ENCODE assay signal across 8 cellular contexts in the genomic region with DNA sequence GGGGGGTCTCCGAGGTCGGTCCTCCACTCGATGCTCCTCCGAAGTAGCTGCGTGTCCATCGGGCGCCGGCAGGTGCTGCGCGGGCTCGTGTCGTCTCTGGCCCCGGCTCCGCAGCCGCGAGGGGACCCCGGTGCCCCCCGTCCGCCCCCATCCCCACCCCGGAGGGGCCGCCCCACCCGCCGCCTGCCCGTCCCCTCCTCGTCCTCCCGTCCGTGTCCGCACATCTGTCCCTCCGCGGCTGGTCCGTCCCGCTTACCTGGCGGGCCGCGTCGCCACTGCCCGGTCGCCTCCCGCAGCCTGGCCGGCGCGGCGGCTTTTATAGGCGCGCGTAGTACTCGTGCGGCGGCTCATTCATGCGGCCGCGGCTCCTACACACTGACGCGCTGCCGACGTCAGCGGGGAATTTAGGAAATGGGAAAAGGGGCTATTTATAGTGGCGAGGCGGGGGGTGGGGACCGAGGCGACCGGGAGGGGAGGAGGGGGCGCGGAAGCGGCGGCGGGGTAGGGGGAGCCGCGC. TPM values are rescaled to one million over a fixed set of nuclear protein-coding genes. Genes with fewer than 3 reads are reported as not detected.
DNase-seq lines count a peak whose midpoint lies in the region; ATAC-seq and TF ChIP-seq lines count a peak whose summit lies in the region.

No MANE protein-coding gene starts in this region.

- no peak for DNase-seq in T-helper 1 cell
- no peak for DNase-seq in SK-N-MC (ENCODE audit: low read depth, low spot score)
- DNase-seq in fibroblast of villous mesenchyme (ENCODE audit: low read depth): peak; percentile 73
- peak; percentile 35 for DNase-seq in stimulated activated naive CD8-positive, alpha-beta T cell treated with anti-CD3 and anti-CD28 coated beads, Interleukin-15, Interleukin-2, amounts not matched to agents 100 U/mL and 50 U/mL, for 24 hours
- DNase-seq in SKM-1 (lab: John Stamatoyannopoulos, UW; ENCODE audit: unreplicated experiment): no peak
- no peak for DNase-seq in activated CD8-positive, alpha-beta memory T cell treated with anti-CD3 and anti-CD28 coated beads, Interleukin-2, amount 10 ng/mL, durations not matched to agents 7 days and 5 days

- CTCF ChIA-PET in activated CD8-positive, alpha-beta memory T cell treated with anti-CD3 and anti-CD28 coated beads, Interleukin-2, amount 10 ng/mL, durations not matched to agents 7 days and 5 days (lab: Charles Lee): interaction anchor here (0.9 to 1.9 kb wide), 9 partner anchors 9 to 331 kb away, joined by 3 to 16 read pairs (median 4); no protein-coding TSS in a partner anchor

- H3K4me1 Mint-ChIP-seq in T-helper 1 cell treated with Interleukin-12 subunit alpha and Interleukin-12 subunit beta and Interleukin-4 antibody, amounts not matched to agents 30 μg/mL and 1 μg/mL, for 36 hours (ENCODE audit: low read depth): peaks cover 26% of the 10 kb centered on the region
- H3K4me1 Mint-ChIP-seq in activated CD8-positive, alpha-beta memory T cell treated with anti-CD3 and anti-CD28 coated beads, Interleukin-2, amount 10 ng/mL, durations not matched to agents 7 days and 5 days: peaks cover 25% of the 10 kb centered on the region

- no peaks in the 10 kb centered on the region for H3K36me3 ChIP-seq in SK-N-MC (ENCODE audit: insufficient read depth, low read length)

- H3K27ac Mint-ChIP-seq in T-helper 1 cell treated with Interleukin-12 subunit alpha and Interleukin-12 subunit beta and Interleukin-4 antibody, amounts not matched to agents 30 μg/mL and 1 μg/mL, for 36 hours: peak overlapping the region; percentile 49
- no peak overlapping the region for H3K27ac Mint-ChIP-seq in activated CD8-positive, alpha-beta memory T cell treated with anti-CD3 and anti-CD28 coated beads, Interleukin-2, amount 10 ng/mL, durations not matched to agents 7 days and 5 days

- H3K4me3 Mint-ChIP-seq in T-helper 1 cell treated with Interleukin-12 subunit alpha and Interleukin-12 subunit beta and Interleukin-4 antibody, amounts not matched to agents 30 μg/mL and 1 μg/mL, for 36 hours: peak overlapping the region; percentile 58
- no peak overlapping the region for H3K4me3 Mint-ChIP-seq in activated CD8-positive, alpha-beta memory T cell treated with anti-CD3 and anti-CD28 coated beads, Interleukin-2, amount 10 ng/mL, durations not matched to agents 7 days and 5 days

- H3K36me3 Mint-ChIP-seq in T-helper 1 cell treated with Interleukin-12 subunit alpha and Interleukin-12 subunit beta and Interleukin-4 antibody, amounts not matched to agents 30 μg/mL and 1 μg/mL, for 36 hours (ENCODE audit: low read depth): no peaks in the 10 kb centered on the region
- H3K36me3 Mint-ChIP-seq in activated CD8-positive, alpha-beta memory T cell treated with anti-CD3 and anti-CD28 coated beads, Interleukin-2, amount 10 ng/mL, durations not matched to agents 7 days and 5 days: no peaks in the 10 kb centered on the region

- no peak for ATAC-seq in stimulated activated naive CD8-positive, alpha-beta T cell treated with anti-CD3 and anti-CD28 coated beads, Interleukin-15, Interleukin-2, amounts not matched to agents 100 U/mL and 50 U/mL, for 24 hours
- no peak for ATAC-seq in GM19395 (IDR thresholded peaks at IDR 0.05; ENCODE audit: unreplicated experiment)
- no peak for ATAC-seq in activated CD8-positive, alpha-beta memory T cell treated with anti-CD3 and anti-CD28 coated beads, Interleukin-2, amount 10 ng/mL, durations not matched to agents 7 days and 5 days

- peaks cover 13% of the 10 kb centered on the region for H3K27me3 Mint-ChIP-seq in T-helper 1 cell treated with Interleukin-12 subunit alpha and Interleukin-12 subunit beta and Interleukin-4 antibody, amounts not matched to agents 30 μg/mL and 1 μg/mL, for 36 hours (ENCODE audit: low read depth)
- peaks cover 13% of the 10 kb centered on the region for H3K27me3 Mint-ChIP-seq in activated CD8-positive, alpha-beta memory T cell treated with anti-CD3 and anti-CD28 coated beads, Interleukin-2, amount 10 ng/mL, durations not matched to agents 7 days and 5 days

- no peaks in the 10 kb centered on the region for H3K9me3 Mint-ChIP-seq in T-helper 1 cell treated with Interleukin-12 subunit alpha and Interleukin-12 subunit beta and Interleukin-4 antibody, amounts not matched to agents 30 μg/mL and 1 μg/mL, for 36 hours
- H3K9me3 Mint-ChIP-seq in activated CD8-positive, alpha-beta memory T cell treated with anti-CD3 and anti-CD28 coated beads, Interleukin-2, amount 10 ng/mL, durations not matched to agents 7 days and 5 days (ENCODE audit: low read depth): no peaks in the 10 kb centered on the region

- H3K9me3 ChIP-seq in SK-N-MC (ENCODE audit: low read depth, low read length): no peaks in the 10 kb centered on the region

- no peak for TF ChIP-seq CTCF in fibroblast of villous mesenchyme (IDR thresholded peaks at IDR 0.05; ENCODE audit: insufficient read depth, low read depth, low read length)

- H3K9ac ChIP-seq in SK-N-MC (ENCODE audit: insufficient read length): no peak overlapping the region

- H3K4me3 ChIP-seq in SK-N-MC (peak overlapping the region; percentile 74), fibroblast of villous mesenchyme (ENCODE audit: low read depth, low read length) (peak overlapping the region; percentile 49)

- H3K27ac ChIP-seq in SK-N-MC: no peak overlapping the region

RNA-seq across cellular contexts. Expression of a gene that starts 4.0 kb away (rescaled TPM):
- 81.6 and 102 TPM in 2 replicates for total RNA-seq in fibroblast of villous mesenchyme
- total RNA-seq in activated CD8-positive, alpha-beta memory T cell treated with anti-CD3 and anti-CD28 coated beads, Interleukin-2, amount 10 ng/mL, durations not matched to agents 7 days and 5 days: 100 to 1,000 TPM in 1 of 2 experiments, 10 to 100 TPM in 1; 88.5 to 122 TPM

RNA-seq across cellular contexts. Expression of a gene that starts 9.1 kb away (rescaled TPM):
- 48.4 and 61.8 TPM in 2 replicates for total RNA-seq in fibroblast of villous mesenchyme
- 10 to 100 TPM; 31.7 to 42.2 TPM for total RNA-seq in activated CD8-positive, alpha-beta memory T cell treated with anti-CD3 and anti-CD28 coated beads, Interleukin-2, amount 10 ng/mL, durations not matched to agents 7 days and 5 days

RNA-seq across cellular contexts. Expression of a gene that starts 21.0 kb away (rescaled TPM):
- 45.1 and 58.7 TPM in 2 replicates for total RNA-seq in fibroblast of villous mesenchyme
- total RNA-seq in activated CD8-positive, alpha-beta memory T cell treated with anti-CD3 and anti-CD28 coated beads, Interleukin-2, amount 10 ng/mL, durations not matched to agents 7 days and 5 days: 10 to 100 TPM; 29.2 to 37.5 TPM

RNA-seq across cellular contexts. Expression of a gene that starts 25.8 kb away (rescaled TPM):
- 0.43 TPM in 1 of 2 replicates, not detected in the other for total RNA-seq in fibroblast of villous mesenchyme
- total RNA-seq in activated CD8-positive, alpha-beta memory T cell treated with anti-CD3 and anti-CD28 coated beads, Interleukin-2, amount 10 ng/mL, durations not matched to agents 7 days and 5 days: under 1 TPM; 0.09 to 0.45 TPM

Comparison
In these comparisons a context has a peak if more than half of its experiments do, and no peak if none do; other contexts are left out.
1. DNase-seq: peak in fibroblast of villous mesenchyme (single experiment) and stimulated activated naive CD8-positive, alpha-beta T cell treated with anti-CD3 and anti-CD28 coated beads, Interleukin-15, Interleukin-2, amounts not matched to agents 100 U/mL and 50 U/mL, for 24 hours (single experiment); none in T-helper 1 cell (0 of 5), SK-N-MC (single experiment), SKM-1 (single experiment) and activated CD8-positive, alpha-beta memory T cell treated with anti-CD3 and anti-CD28 coated beads, Interleukin-2, amount 10 ng/mL, durations not matched to agents 7 days and 5 days (single experiment).